9 cellular contexts compared by ENCODE assay signal in the genomic region with DNA sequence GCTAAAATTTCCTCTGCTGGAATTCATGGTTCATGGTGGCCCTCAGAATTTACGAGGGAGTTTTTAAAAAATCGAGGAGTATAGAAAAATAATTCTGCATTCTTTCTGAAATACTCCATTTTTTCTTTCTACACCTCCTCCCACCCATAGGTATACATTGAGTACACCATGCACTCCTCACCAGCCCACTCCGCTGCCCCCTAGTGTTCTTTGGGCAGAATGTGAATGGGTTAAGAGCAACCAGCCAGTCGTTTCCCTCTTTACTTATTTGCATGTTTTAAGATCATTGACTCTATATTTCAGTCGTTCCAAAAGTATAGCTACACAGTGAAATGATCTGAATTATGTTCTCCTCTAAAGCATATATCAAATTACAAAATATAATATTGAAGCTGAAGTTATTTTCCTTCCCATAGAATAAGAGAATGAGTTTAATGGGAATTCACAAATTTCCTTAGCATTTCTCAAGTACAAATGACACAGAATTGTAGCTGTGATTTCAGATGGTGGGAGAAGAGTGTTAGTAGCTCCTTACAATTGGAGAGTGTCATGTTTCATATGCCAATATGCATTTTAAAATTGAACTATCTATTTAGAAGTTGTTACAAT.
DNase-seq lines count a peak whose midpoint lies in the region; ATAC-seq, FAIRE-seq and TF ChIP-seq lines count a peak whose summit lies in the region.
"Had no signal": no experiment of that assay in that cellular context is flagged by ENCODE, and none has a peak within 500 bp of the region (broad histone marks: within the 10 kb centered on the region; RNA-seq: fewer than 3 reads in every experiment).

No MANE protein-coding gene starts in this region.

- peak; percentile 80 for DNase-seq in A673 (ENCODE audit: low spot score)
- no peak for DNase-seq in GM12892 (ENCODE audit: insufficient read length)
- DNase-seq in PC-9, result no peak
- peak; percentile 2 for DNase-seq in germinal center (ENCODE audit: low spot score)
- no peak for DNase-seq in GM19238 (ENCODE audit: insufficient read length, low spot score)
- no peak for DNase-seq in sigmoid colon
- no peak for DNase-seq in GM19240 (ENCODE audit: insufficient read length, low spot score)
- DNase-seq: activated naive CD8-positive, alpha-beta T cell treated with anti-CD3 and anti-CD28 coated beads, Interleukin-2, amount 10 ng/mL, durations not matched to agents 7 days and 5 days had no signal

- TF ChIP-seq POLR2A in GM12892 (IDR thresholded peaks at IDR 0.05; ENCODE audit: low read depth, low read length) (no peak), sigmoid colon (IDR thresholded peaks at IDR 0.05) (no peak)

- no peak for TF ChIP-seq EP300 in sigmoid colon (IDR thresholded peaks at IDR 0.05)

- peak; percentile 17 for FAIRE-seq in GM12892 (lab: Jason Lieb, UNC)

- H3K4me1 ChIP-seq in A673 (ENCODE audit: insufficient read depth, low read length, poor library complexity, severe bottlenecking) (peaks cover 4% of the 10 kb centered on the region), PC-9 (replicated peaks; ENCODE audit: insufficient read depth) (no peaks in the 10 kb centered on the region), sigmoid colon (no peaks in the 10 kb centered on the region)

- H3K4me3 ChIP-seq in A673 (ENCODE audit: low read depth, low read length, poor library complexity, severe bottlenecking), result no peak overlapping the region
- no peak overlapping the region for H3K4me3 ChIP-seq in PC-9
- no peak overlapping the region for H3K4me3 ChIP-seq in sigmoid colon

- peak; percentile 80 for ATAC-seq in HG03521 (IDR thresholded peaks at IDR 0.05; ENCODE audit: unreplicated experiment)

- peak; percentile 91 for TF ChIP-seq CTCF in A673 (conservative IDR thresholded peaks at IDR 0.05; ENCODE audit: low read depth, low read length)
- TF ChIP-seq CTCF in PC-9 (conservative IDR thresholded peaks at IDR 0.05), result peak; percentile 53
- peak in 2 of 4 experiments; percentile 19 to 23 for TF ChIP-seq CTCF in sigmoid colon (IDR thresholded peaks at IDR 0.05)

- intact Hi-C loops in A673 (cut with micrococcal nuclease; ENCODE audit: unreplicated experiment), result loop anchor here (2.0 to 10.0 kb wide), 3 partner anchors 162 to 878 kb away; no protein-coding TSS in a partner anchor
- intact Hi-C loops in PC-9 (cut with micrococcal nuclease; ENCODE audit: unreplicated experiment), result no loop called here
- intact Hi-C loops in sigmoid colon (cut with DNase I), result no loop called here

- no peaks in the 10 kb centered on the region for H4K20me1 ChIP-seq in PC-9 (ENCODE audit: insufficient read depth)

- CTCF ChIA-PET in A673 (lab: Charles Lee) (no interaction called here), PC-9 (lab: Charles Lee) (interaction anchor here (0.6 to 0.7 kb wide), 5 partner anchors 155 to 594 kb away, joined by 3 to 7 read pairs (median 6); no protein-coding TSS in a partner anchor)

- H3F3A ChIP-seq in PC-9 (ENCODE audit: insufficient read depth, low read depth), result no peaks in the 10 kb centered on the region

- H3K27ac ChIP-seq in A673 (ENCODE audit: low read depth, low read length, poor library complexity, severe bottlenecking) (no peak overlapping the region), PC-9 (no peak overlapping the region), sigmoid colon (no peak overlapping the region)

- no peak overlapping the region for H3K4me2 ChIP-seq in PC-9

- no peaks in the 10 kb centered on the region for H3K79me2 ChIP-seq in PC-9 (ENCODE audit: low read depth)

- H3K9me3 ChIP-seq in A673 (ENCODE audit: low read depth, low read length, poor library complexity, severe bottlenecking), result no peaks in the 10 kb centered on the region
- H3K9me3 ChIP-seq in PC-9 (ENCODE audit: insufficient read depth, low read depth), result no peaks in the 10 kb centered on the region
- H3K9me3 ChIP-seq in sigmoid colon, result no peaks in the 10 kb centered on the region

- no peak overlapping the region for H2AFZ ChIP-seq in PC-9

- WGBS in sigmoid colon, 2 donors, result 23 to 28% methylated on average over 5 of the region's 5 CpGs

- BruUV-seq in A673 (replicated peaks; lab: Mats Ljungman, UMichigan), result no TSS peak
- no TSS peak for BruUV-seq in PC-9 (replicated peaks; lab: Mats Ljungman, UMichigan)

- H3K36me3 ChIP-seq in A673 (ENCODE audit: insufficient read depth, low read length, poor library complexity, severe bottlenecking), result no peaks in the 10 kb centered on the region
- H3K36me3 ChIP-seq in PC-9 (ENCODE audit: low read depth), result no peaks in the 10 kb centered on the region
- H3K36me3 ChIP-seq in sigmoid colon, result no peaks in the 10 kb centered on the region

- POLR2A ChIA-PET in A673 (lab: Charles Lee; ENCODE audit: low non-redundant PET) (no interaction called here), PC-9 (lab: Charles Lee; ENCODE audit: unreplicated experiment) (no interaction called here)

- H3K9me2 ChIP-seq in PC-9 (ENCODE audit: insufficient read depth), result no peaks in the 10 kb centered on the region

- H3K27me3 ChIP-seq in A673 (replicated peaks; ENCODE audit: insufficient read depth, low read depth, low read length, poor library complexity), result no peaks in the 10 kb centered on the region
- no peaks in the 10 kb centered on the region for H3K27me3 ChIP-seq in PC-9 (ENCODE audit: insufficient read depth, low read depth)
- no peaks in the 10 kb centered on the region for H3K27me3 ChIP-seq in sigmoid colon

Comparison
In these comparisons a context has a peak if more than half of its experiments do, and no peak if none do; other contexts are left out.
1. DNase-seq: peak in A673 (single experiment) and germinal center (single experiment); none in GM12892 (single experiment), PC-9 (0 of 2), GM19238 (single experiment), sigmoid colon (single experiment) and GM19240 (single experiment).